ENCODE assay signal across 1 cellular context in genomic region chr10:70144372-70145110, GRCh38.
TF ChIP-seq lines count a peak whose summit lies in the region.

No MANE protein-coding gene starts in this region.

TF ChIP-seq in HCT116, 20 proteins besides CTCF, POLR2A, EP300 and RAD21 (continued from another document):
- no peak for TF ChIP-seq CBX3 (IDR thresholded peaks at IDR 0.05; ENCODE audit: low read depth)
- TF ChIP-seq SP1 (IDR thresholded peaks at IDR 0.05; ENCODE audit: low read depth), result no peak
- no peak for TF ChIP-seq REST (IDR thresholded peaks at IDR 0.05; ENCODE audit: low read depth)
- TF ChIP-seq EZH2phosphoT487 (IDR thresholded peaks at IDR 0.05; ENCODE audit: borderline replicate concordance), result no peak
- no peak for TF ChIP-seq ZFX (IDR thresholded peaks at IDR 0.05)
- no peak for TF ChIP-seq ATF3 (IDR thresholded peaks at IDR 0.05)
- TF ChIP-seq EGR1 (IDR thresholded peaks at IDR 0.05; ENCODE audit: low read depth), result no peak
- TF ChIP-seq TCF7L2 (IDR thresholded peaks at IDR 0.05; ENCODE audit: borderline replicate concordance, extremely low read depth, insufficient read depth, insufficient read length), result no peak
- no peak for TF ChIP-seq FOSL1 (IDR thresholded peaks at IDR 0.05; ENCODE audit: low read depth)
- TF ChIP-seq ZNF274 (IDR thresholded peaks at IDR 0.05; ENCODE audit: low read depth, low read length), result no peak
- TF ChIP-seq POLR2AphosphoS5 (IDR thresholded peaks at IDR 0.05; ENCODE audit: low read depth, low read length), result no peak
- TF ChIP-seq YY1 (IDR thresholded peaks at IDR 0.05; ENCODE audit: extremely low read depth, insufficient replicate concordance, low read depth, low read length), result no peak
TF ChIP-seq in HCT116: peak in this region for 0.
